In genomic region chr15:68434021-68434420, GRCh38 we compare ENCODE assay signal across 16 cellular contexts. TPM values are rescaled to one million over a fixed set of nuclear protein-coding genes. Genes with fewer than 3 reads are reported as not detected.
"Had no signal": no experiment of that assay in that cellular context is flagged by ENCODE, and none has a peak within 500 bp of the region (broad histone marks: within the 10 kb centered on the region; RNA-seq: fewer than 3 reads in every experiment).

No MANE protein-coding gene starts in this region.

- H3K9me3 ChIP-seq: ascending aorta, upper lobe of left lung had no signal

- H3K36me3 ChIP-seq: ascending aorta, upper lobe of left lung had no signal

- H3K4me3 Mint-ChIP-seq: activated CD4-positive, alpha-beta memory T cell treated with anti-CD3 and anti-CD28 coated beads, Interleukin-2, amount 10 ng/mL, durations not matched to agents 7 days and 5 days; activated CD4-positive, alpha-beta T cell treated with anti-CD3 and anti-CD28 coated beads for 36 hours; activated T-helper 17 cell treated with anti-CD3 and anti-CD28 coated beads, Interleukin-2, amount 50 U/mL, for 72 hours; stimulated activated naive CD8-positive, alpha-beta T cell treated with anti-CD3 and anti-CD28 coated beads, Interleukin-15, Interleukin-2, amounts not matched to agents 100 ng/mL and 50 ng/mL, for 24 hours; T-helper 17 cell had no signal

- H3K27me3 ChIP-seq: ascending aorta had no signal

- FAIRE-seq: bronchial epithelial cell, keratinocyte had no signal

- H3K4me1 Mint-ChIP-seq: activated T-helper 17 cell treated with anti-CD3 and anti-CD28 coated beads, Interleukin-2, amount 50 U/mL, for 72 hours had no signal

- H3K9me3 Mint-ChIP-seq: activated CD4-positive, alpha-beta memory T cell treated with anti-CD3 and anti-CD28 coated beads, Interleukin-2, amount 10 ng/mL, durations not matched to agents 7 days and 5 days; activated T-helper 17 cell treated with anti-CD3 and anti-CD28 coated beads, Interleukin-2, amount 50 U/mL, for 72 hours; stimulated activated naive CD8-positive, alpha-beta T cell treated with anti-CD3 and anti-CD28 coated beads, Interleukin-15, Interleukin-2, amounts not matched to agents 100 ng/mL and 50 ng/mL, for 24 hours had no signal

- DNase-seq: activated CD4-positive, alpha-beta memory T cell treated with anti-CD3 and anti-CD28 coated beads, Interleukin-2, amount 10 ng/mL, durations not matched to agents 7 days and 5 days; activated CD4-positive, alpha-beta T cell treated with anti-CD3 and anti-CD28 coated beads for 36 hours; activated naive CD4-positive, alpha-beta T cell treated with Interleukin-2 at 50 U/mL for 16 hours; activated T-cell treated with anti-CD3 and anti-CD28 coated beads for 4 hours; erythroblast; left ventricle myocardium superior; occipital lobe; T-helper 17 cell had no signal

- H3K4me3 ChIP-seq: ascending aorta, upper lobe of left lung had no signal

- H3K27ac Mint-ChIP-seq: activated CD4-positive, alpha-beta memory T cell treated with anti-CD3 and anti-CD28 coated beads, Interleukin-2, amount 10 ng/mL, durations not matched to agents 7 days and 5 days; activated CD4-positive, alpha-beta T cell treated with anti-CD3 and anti-CD28 coated beads for 36 hours; activated T-helper 17 cell treated with anti-CD3 and anti-CD28 coated beads, Interleukin-2, amount 50 U/mL, for 72 hours; nephron; stimulated activated naive CD8-positive, alpha-beta T cell treated with anti-CD3 and anti-CD28 coated beads, Interleukin-15, Interleukin-2, amounts not matched to agents 100 ng/mL and 50 ng/mL, for 24 hours; T-helper 17 cell had no signal

- ATAC-seq: activated CD4-positive, alpha-beta T cell treated with anti-CD3 and anti-CD28 coated beads for 36 hours; activated T-helper 17 cell treated with anti-CD3 and anti-CD28 coated beads, Interleukin-2, amount 50 U/mL, for 72 hours; left ventricle myocardium superior; sciatic nerve; T-helper 17 cell had no signal

- H3K27ac ChIP-seq: ascending aorta, upper lobe of left lung had no signal

RNA-seq across cellular contexts. Expression of gene ITGA11, which starts 2.1 kb away (rescaled TPM):
- polyA plus RNA-seq: keratinocyte had no signal
